1 cellular context compared by ENCODE assay signal in genomic region chr1:55384589-55385136, GRCh38.
TF ChIP-seq lines count a peak whose summit lies in the region.

No MANE protein-coding gene starts in this region.

TF ChIP-seq in IMR-90, 13 proteins besides CTCF, POLR2A, EP300 and RAD21 (continued from another document):
- TF ChIP-seq CHD1 (IDR thresholded peaks at IDR 0.05; ENCODE audit: low read depth, low read length): no peak
- TF ChIP-seq FOS (IDR thresholded peaks at IDR 0.05; ENCODE audit: low read depth, low read length): no peak
- TF ChIP-seq NFE2L2 (IDR thresholded peaks at IDR 0.05; ENCODE audit: low read depth, low read length): no peak
- no peak for TF ChIP-seq MAZ (IDR thresholded peaks at IDR 0.05; ENCODE audit: borderline replicate concordance, low read depth, low read length)
- TF ChIP-seq BHLHE40 (IDR thresholded peaks at IDR 0.05; ENCODE audit: low read depth, low read length): no peak
- TF ChIP-seq MAFK (IDR thresholded peaks at IDR 0.05; ENCODE audit: low read depth, low read length): no peak
- TF ChIP-seq RFX5 (IDR thresholded peaks at IDR 0.05; ENCODE audit: low read depth, low read length): no peak
- TF ChIP-seq USF2 (IDR thresholded peaks at IDR 0.05; ENCODE audit: low read depth, low read length): no peak
TF ChIP-seq in IMR-90: peak in this region for 0.
